14 cellular contexts compared by ENCODE assay signal in the genomic region with DNA sequence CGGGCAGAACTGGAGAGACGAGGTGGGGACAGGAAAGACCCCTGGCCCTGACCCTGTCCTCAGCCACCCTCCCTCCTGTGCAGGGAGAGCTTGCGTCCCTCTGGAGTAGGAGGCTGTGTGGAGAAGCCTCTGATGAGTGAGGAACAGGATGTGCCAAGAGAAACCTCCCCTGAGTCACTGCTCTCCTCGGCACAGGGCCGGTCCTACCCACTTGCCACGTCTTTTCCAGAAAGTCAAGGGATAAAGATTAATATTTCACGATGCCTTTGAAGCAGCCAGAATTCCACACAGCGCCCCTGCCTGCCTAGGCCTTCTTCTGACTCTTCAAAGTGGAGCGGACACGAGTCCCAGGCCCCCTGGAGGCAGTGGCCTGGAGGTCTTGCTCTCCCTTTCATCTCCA. TPM values are rescaled to one million over a fixed set of nuclear protein-coding genes. Genes with fewer than 3 reads are reported as not detected.
DNase-seq lines count a peak whose midpoint lies in the region; ATAC-seq and TF ChIP-seq lines count a peak whose summit lies in the region.
"Had no signal": no experiment of that assay in that cellular context is flagged by ENCODE, and none has a peak within 500 bp of the region (broad histone marks: within the 10 kb centered on the region; RNA-seq: fewer than 3 reads in every experiment).

No MANE protein-coding gene starts in this region.

- H3K9me2 ChIP-seq in PC-3 (replicated peaks; ENCODE audit: low read length): no peaks in the 10 kb centered on the region

- H3K36me3 ChIP-seq in PC-3 (ENCODE audit: low read depth, low read length) (no peaks in the 10 kb centered on the region), osteoblast (ENCODE audit: insufficient read depth, low read length) (no peaks in the 10 kb centered on the region)
- H3K36me3 ChIP-seq: BE2C had no signal

- peak; percentile 64 for DNase-seq in AG10803 (ENCODE audit: low read depth)
- DNase-seq in PC-3: peak; percentile 5
- DNase-seq in fibroblast of gingiva (ENCODE audit: low read depth): peak; percentile 60
- DNase-seq in osteoblast (ENCODE audit: insufficient read length, low spot score, missing footprints): peak; percentile 88
- DNase-seq in germinal center (ENCODE audit: low spot score): no peak
- DNase-seq in stimulated activated naive CD8-positive, alpha-beta T cell treated with anti-CD3 and anti-CD28 coated beads, Interleukin-15, Interleukin-2, amounts not matched to agents 100 U/mL and 50 U/mL, for 24 hours: no peak
- DNase-seq: BE2C, DMS79, foreskin melanocyte, NCI-H1436 treated with DMSO at 0.1 percent for 48 hours, NCI-H526 treated with DMSO at 0.1 percent for 48 hours, SHP77 treated with DMSO at 0.1 percent for 48 hours had no signal

- intact Hi-C loops in PC-3 (cut with micrococcal nuclease): no loop called here

- no peaks in the 10 kb centered on the region for H3K79me2 ChIP-seq in PC-3 (ENCODE audit: low read length)
- no peaks in the 10 kb centered on the region for H3K79me2 ChIP-seq in osteoblast (ENCODE audit: insufficient read depth, low read length)

- H3K9ac ChIP-seq in PC-3 (ENCODE audit: low read length): no peak overlapping the region

- H2AFZ ChIP-seq in PC-3 (ENCODE audit: low read length): no peak overlapping the region
- H2AFZ ChIP-seq in osteoblast (ENCODE audit: low read length): peak overlapping the region; percentile 47

- H3K4me1 ChIP-seq in PC-3 (ENCODE audit: insufficient read depth, low read length) (peaks cover 14% of the 10 kb centered on the region; the same call in 1 of the 2 replicates), osteoblast (ENCODE audit: insufficient read depth, low read length) (peaks cover 54% of the 10 kb centered on the region)
- H3K4me1 ChIP-seq: BE2C had no signal

- TF ChIP-seq CTCF in AG10803 (conservative IDR thresholded peaks at IDR 0.05; ENCODE audit: low read length) (peak; percentile 10), PC-3 (conservative IDR thresholded peaks at IDR 0.05; ENCODE audit: low read depth, low read length) (no peak), osteoblast (IDR thresholded peaks at IDR 0.05; ENCODE audit: extremely low read depth, low read depth, low read length) (peak; percentile 19)

- POLR2A ChIA-PET in PC-3 (lab: Charles Lee; ENCODE audit: unreplicated experiment): no interaction called here

- no peaks in the 10 kb centered on the region for H3F3A ChIP-seq in PC-3 (ENCODE audit: low read length, unreplicated experiment)

- no TSS peak for BruUV-seq in PC-3 (replicated peaks; lab: Mats Ljungman, UMichigan)

- H4K20me1 ChIP-seq in PC-3 (ENCODE audit: low read length): no peaks in the 10 kb centered on the region
- H4K20me1 ChIP-seq in osteoblast (ENCODE audit: insufficient read depth, low read length): no peaks in the 10 kb centered on the region

- ATAC-seq in PC-3 (no peak), HG02840 (IDR thresholded peaks at IDR 0.05; ENCODE audit: low FRiP score, unreplicated experiment) (no peak), GM21717 (IDR thresholded peaks at IDR 0.05; ENCODE audit: unreplicated experiment) (no peak)
- ATAC-seq in stimulated activated naive CD8-positive, alpha-beta T cell treated with anti-CD3 and anti-CD28 coated beads, Interleukin-15, Interleukin-2, amounts not matched to agents 100 U/mL and 50 U/mL, for 24 hours: no peak

- H3K4me2 ChIP-seq in PC-3 (ENCODE audit: low read length): no peak overlapping the region
- H3K4me2 ChIP-seq in osteoblast (ENCODE audit: insufficient read depth, low read length): peak overlapping the region; percentile 32

- H3K27me3 ChIP-seq in PC-3 (ENCODE audit: low read length): no peaks in the 10 kb centered on the region
- no peaks in the 10 kb centered on the region for H3K27me3 ChIP-seq in osteoblast (ENCODE audit: insufficient read depth, low read length)
- H3K27me3 ChIP-seq: BE2C had no signal

- H3K9me3 ChIP-seq in PC-3 (ENCODE audit: low read length) (no peaks in the 10 kb centered on the region), osteoblast (ENCODE audit: low read depth, low read length) (no peaks in the 10 kb centered on the region)
- H3K9me3 ChIP-seq: BE2C had no signal

- H3K4me3 ChIP-seq in AG10803 (ENCODE audit: low read length): no peak overlapping the region
- no peak overlapping the region for H3K4me3 ChIP-seq in PC-3 (ENCODE audit: low read length)
- H3K4me3 ChIP-seq in osteoblast (ENCODE audit: insufficient read depth, low read length): no peak overlapping the region

- CTCF ChIA-PET in PC-3 (lab: Charles Lee): no interaction called here

- H3K27ac ChIP-seq in PC-3 (ENCODE audit: low read length): no peak overlapping the region
- peak overlapping the region; percentile 85 for H3K27ac ChIP-seq in osteoblast (ENCODE audit: low read depth, low read length)

RNA-seq across cellular contexts. Expression of gene THBS2, which starts 34.9 kb away (rescaled TPM):
- total RNA-seq in PC-3 (2014; rRNA removed) (0.52 TPM in 1 of 2 replicates, not detected in the other), osteoblast (1,102 and 1,498 TPM in 2 replicates)

Comparison
In these comparisons a context has a peak if more than half of its experiments do, and no peak if none do; other contexts are left out.
1. DNase-seq: peak in AG10803 (single experiment), PC-3 (single experiment), fibroblast of gingiva (single experiment) and osteoblast (single experiment); none in germinal center (single experiment) and stimulated activated naive CD8-positive, alpha-beta T cell treated with anti-CD3 and anti-CD28 coated beads, Interleukin-15, Interleukin-2, amounts not matched to agents 100 U/mL and 50 U/mL, for 24 hours (single experiment).
2. RNA of gene THBS2, which starts 34.9 kb away (total RNA-seq): 1,102 to 1,498 TPM in osteoblast; 0.52 TPM in PC-3; every median in the first group is over 100 times any median in the second.